In the genomic region with DNA sequence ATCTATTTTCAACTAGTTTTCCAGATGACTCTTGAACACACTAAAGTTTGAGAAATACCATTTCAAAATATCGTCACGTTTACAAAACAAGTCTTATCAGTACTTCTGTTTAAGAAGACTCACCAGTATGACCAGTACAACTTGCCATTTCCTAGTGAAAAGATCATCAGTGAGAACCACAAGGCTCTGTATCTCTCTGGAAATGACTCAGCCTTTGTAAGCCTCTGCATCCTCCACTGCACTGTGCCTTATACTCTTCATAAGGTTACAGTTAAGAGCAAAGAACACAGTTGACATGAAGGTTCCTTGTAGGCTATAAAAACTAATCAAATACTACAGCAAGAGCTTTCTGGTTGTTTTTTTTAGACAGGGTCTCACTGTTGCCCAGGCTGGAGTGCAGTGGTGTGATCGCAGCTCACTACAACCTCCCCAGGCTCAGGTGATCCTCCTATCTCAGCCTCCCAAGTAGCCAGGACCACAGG, we compare ENCODE assay signal across 8 cellular contexts. TPM values are rescaled to one million over a fixed set of nuclear protein-coding genes. Genes with fewer than 3 reads are reported as not detected.
A peak's percentile ranks its signal among the peaks of the same experiment; 100 is the strongest.
DNase-seq lines count a peak whose midpoint lies in the region; ATAC-seq and TF ChIP-seq lines count a peak whose summit lies in the region.

No MANE protein-coding gene starts in this region.

- CTCF ChIA-PET in CD8-positive, alpha-beta memory T cell (lab: Charles Lee), result no interaction called here

- H3K36me3 ChIP-seq in CD8-positive, alpha-beta memory T cell (ENCODE audit: insufficient read depth, low read length), result peaks cover 6% of the 10 kb centered on the region
- H3K36me3 ChIP-seq in Peyer's patch, result peaks cover 0 to 29% (median 0%) of the 10 kb centered on the region in 3 donors

- H3K4me1 Mint-ChIP-seq in CD8-positive, alpha-beta memory T cell, result peaks cover 12 to 41% (median 38%) of the 10 kb centered on the region in 3 donors

- H3K27me3 ChIP-seq in CD8-positive, alpha-beta memory T cell (ENCODE audit: insufficient read depth, low read length, poor library complexity, severe bottlenecking), result no peaks in the 10 kb centered on the region
- H3K27me3 ChIP-seq in Peyer's patch, result no peaks in the 10 kb centered on the region

- peak overlapping the region in 1 of 8 donors; percentile 33 for H3K27ac Mint-ChIP-seq in CD8-positive, alpha-beta memory T cell

- POLR2A ChIA-PET in CD8-positive, alpha-beta memory T cell (lab: Charles Lee), result no interaction called here

- no peak for TF ChIP-seq CTCF in Peyer's patch (IDR thresholded peaks at IDR 0.05)

- peaks cover 0 to 1% of the 10 kb centered on the region in 2 donors for H3K27me3 Mint-ChIP-seq in CD8-positive, alpha-beta memory T cell

- no peak for TF ChIP-seq POLR2A in Peyer's patch (IDR thresholded peaks at IDR 0.05)

- no peaks in the 10 kb centered on the region for H3K9me3 ChIP-seq in CD8-positive, alpha-beta memory T cell (ENCODE audit: low read length)
- no peaks in the 10 kb centered on the region for H3K9me3 ChIP-seq in Peyer's patch

- DNase-seq in CD8-positive, alpha-beta memory T cell, result no peak
- DNase-seq in astrocyte of the hippocampus (ENCODE audit: low read depth, low spot score), result peak; percentile 29
- DNase-seq in 8988T, result no peak
- DNase-seq in NK-92 treated with Interleukin-12 subunit alpha and Interleukin-12 subunit beta, amount 100 ng/mL, for 24 hours (lab: John Stamatoyannopoulos, UW), result no peak
- DNase-seq in Peyer's patch, result no peak
- DNase-seq in cerebellar nuclear complex (lab: John Stamatoyannopoulos, UW), result no peak

- H3K36me3 Mint-ChIP-seq in CD8-positive, alpha-beta memory T cell, result peaks cover 0 to 65% (median 13%) of the 10 kb centered on the region in 3 donors

- peaks cover 4% of the 10 kb centered on the region for H3K4me1 ChIP-seq in CD8-positive, alpha-beta memory T cell (ENCODE audit: insufficient read depth, low read length)
- peaks cover 0 to 3% (median 0%) of the 10 kb centered on the region in 4 donors for H3K4me1 ChIP-seq in Peyer's patch

- H3K27ac ChIP-seq in CD8-positive, alpha-beta memory T cell (ENCODE audit: low read depth, low read length), result peak overlapping the region; percentile 43
- H3K27ac ChIP-seq in Peyer's patch, result no peak overlapping the region

- H3K9me3 Mint-ChIP-seq in CD8-positive, alpha-beta memory T cell, result no peaks in the 10 kb centered on the region

- no peak overlapping the region for H3K4me3 ChIP-seq in CD8-positive, alpha-beta memory T cell (ENCODE audit: low read length)
- H3K4me3 ChIP-seq in Peyer's patch, result no peak overlapping the region

- peak; percentile 73 for ATAC-seq in GM19397 (IDR thresholded peaks at IDR 0.05; ENCODE audit: unreplicated experiment)
- peak; percentile 95 for ATAC-seq in HG03354 (IDR thresholded peaks at IDR 0.05; ENCODE audit: poor library complexity, severe bottlenecking, unreplicated experiment)

- H3K4me3 Mint-ChIP-seq in CD8-positive, alpha-beta memory T cell, result no peak overlapping the region

RNA-seq across cellular contexts. Expression of gene VTI1B, which starts 5.7 kb away (rescaled TPM):
- 10 to 100 TPM; 93.7 to 94.4 TPM for total RNA-seq in CD8-positive, alpha-beta memory T cell
- 81.4 TPM for polyA plus RNA-seq in CD8-positive, alpha-beta memory T cell
- total RNA-seq in Peyer's patch, result 10 to 100 TPM; 57.4 to 75.5 (median 63.3) TPM

RNA-seq across cellular contexts. Expression of gene RDH11, which starts 15.4 kb away (rescaled TPM):
- total RNA-seq in CD8-positive, alpha-beta memory T cell, result 10 to 100 TPM; 45.1 to 47.8 TPM
- 73.4 TPM for polyA plus RNA-seq in CD8-positive, alpha-beta memory T cell
- total RNA-seq in Peyer's patch, result 10 to 100 TPM; 24.8 to 53.6 (median 41.6) TPM

RNA-seq across cellular contexts. Expression of gene RDH12, which starts 21.5 kb away (rescaled TPM):
- not detected for total RNA-seq in CD8-positive, alpha-beta memory T cell
- polyA plus RNA-seq in CD8-positive, alpha-beta memory T cell, result not detected
- not detected for total RNA-seq in Peyer's patch
